In the genomic region with DNA sequence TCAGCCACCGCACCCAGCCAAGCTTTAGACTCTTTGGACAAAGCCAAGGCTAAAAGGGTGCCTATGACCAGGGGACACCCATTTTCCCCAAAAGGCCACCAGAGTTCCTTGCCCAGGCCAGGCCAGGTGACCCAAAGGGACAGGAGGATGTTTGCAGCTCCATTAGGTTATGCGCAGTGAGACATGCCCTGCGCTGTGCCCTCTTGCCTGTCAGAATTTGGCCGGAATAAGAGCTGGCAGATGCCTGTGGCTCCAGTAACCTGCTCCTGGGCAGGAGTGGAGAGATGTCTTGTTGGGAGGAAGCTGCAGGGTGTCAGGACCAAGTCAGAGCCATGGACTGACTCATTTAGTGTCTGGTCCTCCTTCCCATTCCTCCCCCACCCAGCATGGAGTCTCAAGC, we compare ENCODE assay signal across 1 cellular context.
TF ChIP-seq lines count a peak whose summit lies in the region.

No MANE protein-coding gene starts in this region.

TF ChIP-seq in HepG2, 621 proteins besides CTCF, POLR2A, EP300 and RAD21:
- peak; percentile 60; the same call in 1 of the 2 replicates for TF ChIP-seq ZNF7 (CRISPR knock-in tag; IDR thresholded peaks at IDR 0.05)
- no peak for TF ChIP-seq PRDM4 (CRISPR knock-in tag; IDR thresholded peaks at IDR 0.05; ENCODE audit: borderline replicate concordance)
- no peak for TF ChIP-seq TBL1XR1 (IDR thresholded peaks at IDR 0.05; ENCODE audit: borderline replicate concordance, low read length, partially characterized antibody)
- TF ChIP-seq, protein P1, sequence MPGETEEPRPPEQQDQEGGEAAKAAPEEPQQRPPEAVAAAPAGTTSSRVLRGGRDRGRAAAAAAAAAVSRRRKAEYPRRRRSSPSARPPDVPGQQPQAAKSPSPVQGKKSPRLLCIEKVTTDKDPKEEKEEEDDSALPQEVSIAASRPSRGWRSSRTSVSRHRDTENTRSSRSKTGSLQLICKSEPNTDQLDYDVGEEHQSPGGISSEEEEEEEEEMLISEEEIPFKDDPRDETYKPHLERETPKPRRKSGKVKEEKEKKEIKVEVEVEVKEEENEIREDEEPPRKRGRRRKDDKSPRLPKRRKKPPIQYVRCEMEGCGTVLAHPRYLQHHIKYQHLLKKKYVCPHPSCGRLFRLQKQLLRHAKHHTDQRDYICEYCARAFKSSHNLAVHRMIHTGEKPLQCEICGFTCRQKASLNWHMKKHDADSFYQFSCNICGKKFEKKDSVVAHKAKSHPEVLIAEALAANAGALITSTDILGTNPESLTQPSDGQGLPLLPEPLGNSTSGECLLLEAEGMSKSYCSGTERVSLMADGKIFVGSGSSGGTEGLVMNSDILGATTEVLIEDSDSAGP (CRISPR knock-in tag; IDR thresholded peaks at IDR 0.05; ENCODE audit: borderline replicate concordance): 0 out of 2 replicates have a peak, but pooled peaks have one; percentile 34
- TF ChIP-seq, protein P2, sequence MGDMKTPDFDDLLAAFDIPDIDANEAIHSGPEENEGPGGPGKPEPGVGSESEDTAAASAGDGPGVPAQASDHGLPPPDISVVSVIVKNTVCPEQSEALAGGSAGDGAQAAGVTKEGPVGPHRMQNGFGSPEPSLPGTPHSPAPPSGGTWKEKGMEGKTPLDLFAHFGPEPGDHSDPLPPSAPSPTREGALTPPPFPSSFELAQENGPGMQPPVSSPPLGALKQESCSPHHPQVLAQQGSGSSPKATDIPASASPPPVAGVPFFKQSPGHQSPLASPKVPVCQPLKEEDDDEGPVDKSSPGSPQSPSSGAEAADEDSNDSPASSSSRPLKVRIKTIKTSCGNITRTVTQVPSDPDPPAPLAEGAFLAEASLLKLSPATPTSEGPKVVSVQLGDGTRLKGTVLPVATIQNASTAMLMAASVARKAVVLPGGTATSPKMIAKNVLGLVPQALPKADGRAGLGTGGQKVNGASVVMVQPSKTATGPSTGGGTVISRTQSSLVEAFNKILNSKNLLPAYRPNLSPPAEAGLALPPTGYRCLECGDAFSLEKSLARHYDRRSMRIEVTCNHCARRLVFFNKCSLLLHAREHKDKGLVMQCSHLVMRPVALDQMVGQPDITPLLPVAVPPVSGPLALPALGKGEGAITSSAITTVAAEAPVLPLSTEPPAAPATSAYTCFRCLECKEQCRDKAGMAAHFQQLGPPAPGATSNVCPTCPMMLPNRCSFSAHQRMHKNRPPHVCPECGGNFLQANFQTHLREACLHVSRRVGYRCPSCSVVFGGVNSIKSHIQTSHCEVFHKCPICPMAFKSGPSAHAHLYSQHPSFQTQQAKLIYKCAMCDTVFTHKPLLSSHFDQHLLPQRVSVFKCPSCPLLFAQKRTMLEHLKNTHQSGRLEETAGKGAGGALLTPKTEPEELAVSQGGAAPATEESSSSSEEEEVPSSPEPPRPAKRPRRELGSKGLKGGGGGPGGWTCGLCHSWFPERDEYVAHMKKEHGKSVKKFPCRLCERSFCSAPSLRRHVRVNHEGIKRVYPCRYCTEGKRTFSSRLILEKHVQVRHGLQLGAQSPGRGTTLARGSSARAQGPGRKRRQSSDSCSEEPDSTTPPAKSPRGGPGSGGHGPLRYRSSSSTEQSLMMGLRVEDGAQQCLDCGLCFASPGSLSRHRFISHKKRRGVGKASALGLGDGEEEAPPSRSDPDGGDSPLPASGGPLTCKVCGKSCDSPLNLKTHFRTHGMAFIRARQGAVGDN (CRISPR knock-in tag; IDR thresholded peaks at IDR 0.05): peak; percentile 55
- no peak for TF ChIP-seq NR2F1 (CRISPR knock-in tag; IDR thresholded peaks at IDR 0.05)
- TF ChIP-seq ZNF660 (CRISPR knock-in tag; IDR thresholded peaks at IDR 0.05; ENCODE audit: borderline replicate concordance, low read depth): no peak
- TF ChIP-seq NR2F2 (IDR thresholded peaks at IDR 0.05; ENCODE audit: borderline replicate concordance, low read depth): no peak
- 0 out of 2 replicates have a peak, but pooled peaks have one; percentile 55 for TF ChIP-seq ZBTB4 (CRISPR knock-in tag; IDR thresholded peaks at IDR 0.05; ENCODE audit: borderline replicate concordance)
